Comparison of ENCODE assay signal across 26 cellular contexts in genomic region chr13:89165685-89166084, GRCh38.
"Had no signal": no experiment of that assay in that cellular context is flagged by ENCODE, and none has a peak within 500 bp of the region (broad histone marks: within the 10 kb centered on the region; RNA-seq: fewer than 3 reads in every experiment).

No MANE protein-coding gene starts in this region.

- H3K4me3 Mint-ChIP-seq: dendritic cell treated with granulocyte-macrophage colony-stimulating factor and Interleukin-4, amounts not matched to agents 40 ng/mL and 50 ng/mL, for 4 days; effector memory CD8-positive, alpha-beta T cell; endodermal cell; mesothelial cell of epicardium; naive B cell had no signal

- H3K4me3 ChIP-seq: colonic mucosa, esophagus squamous epithelium, gastrocnemius medialis, heart right ventricle, left lung, lower lobe of right lung, mucosa of descending colon had no signal

- H3K36me3 Mint-ChIP-seq: mesothelial cell of epicardium, naive B cell had no signal

- H3K36me3 ChIP-seq: colonic mucosa, esophagus squamous epithelium, gastrocnemius medialis, heart right ventricle, left lung, lower lobe of right lung had no signal

- H3K4me1 Mint-ChIP-seq: mesothelial cell of epicardium, naive B cell had no signal

- H3K27me3 Mint-ChIP-seq: dendritic cell treated with granulocyte-macrophage colony-stimulating factor and Interleukin-4, amounts not matched to agents 40 ng/mL and 50 ng/mL, for 4 days; effector memory CD8-positive, alpha-beta T cell; naive B cell had no signal

- FAIRE-seq: endometrium, islet of Langerhans, keratinocyte had no signal

- H3K27me3 ChIP-seq: colonic mucosa, esophagus squamous epithelium, foreskin keratinocyte, gastrocnemius medialis, heart right ventricle, left lung had no signal

- H3K27ac Mint-ChIP-seq: dendritic cell treated with granulocyte-macrophage colony-stimulating factor and Interleukin-4, amounts not matched to agents 40 ng/mL and 50 ng/mL, for 4 days; effector memory CD8-positive, alpha-beta T cell; endodermal cell; mesothelial cell of epicardium; naive B cell had no signal

- H3K4me1 ChIP-seq: colonic mucosa, esophagus squamous epithelium, foreskin keratinocyte, gastrocnemius medialis, heart right ventricle, left lung, lower lobe of right lung had no signal

- H3K9me3 ChIP-seq: colonic mucosa, esophagus squamous epithelium, gastrocnemius medialis, left lung, lower lobe of right lung, mucosa of descending colon had no signal

- H3K27ac ChIP-seq: colonic mucosa, epithelial cell of prostate, esophagus squamous epithelium, foreskin keratinocyte, gastrocnemius medialis, heart right ventricle, left lung, lower lobe of right lung had no signal

- DNase-seq: colonic mucosa; cortex of kidney; effector CD8-positive, alpha-beta T cell; effector memory CD8-positive, alpha-beta T cell; endodermal cell; erythroblast; esophagus squamous epithelium; foreskin keratinocyte; gastrocnemius medialis; glutamatergic neuron; head of caudate nucleus; heart right ventricle; hippocampal formation; left cardiac atrium; left lung; left ventricle myocardium superior; lower lobe of right lung; mesenchymal stem cell; mucosa of descending colon; naive B cell had no signal

- H3K9me3 Mint-ChIP-seq: mesothelial cell of epicardium had no signal
